8 cellular contexts compared by ENCODE assay signal in genomic region chr9:124868511-124869465, GRCh38. TPM values are rescaled to one million over a fixed set of nuclear protein-coding genes. Genes with fewer than 3 reads are reported as not detected.
A peak's percentile ranks its signal among the peaks of the same experiment; 100 is the strongest.
DNase-seq lines count a peak whose midpoint lies in the region; ATAC-seq and TF ChIP-seq lines count a peak whose summit lies in the region.

No MANE protein-coding gene starts in this region.

- WGBS in right lobe of liver (ENCODE audit: insufficient coverage, low coverage, low lambda C conversion rate, missing lambda C conversion rate) = 0% methylated on average over 10 of the region's 101 CpGs

- peak overlapping the region; percentile 75 to 100 (median 98) for H3K27ac ChIP-seq in BLaER1 treated with 17β-estradiol and CSF1 and Interleukin-3, amounts not matched to agents 10 nM and 100 nM
- peak overlapping the region; percentile 67 to 92 (median 79) for H3K27ac ChIP-seq in right lobe of liver

- H3K4me2 ChIP-seq in BLaER1 treated with 17β-estradiol and CSF1 and Interleukin-3, amounts not matched to agents 10 nM and 100 nM = peak overlapping the region; percentile 93 to 100 (median 98)

- DNase-seq in NCI-H524 treated with DMSO at 0.1 percent for 48 hours (lab: John Stamatoyannopoulos, UW) = peak; percentile 23
- peak; percentile 87 to 91 for DNase-seq in activated CD4-positive, alpha-beta T cell treated with anti-CD3 and anti-CD28 coated beads, Interleukin-2, amount 50 U/mL, for 4 hours
- peak; percentile 90 for DNase-seq in dermis blood vessel endothelial cell
- peak; percentile 92 to 93 (median 93) for DNase-seq in right lobe of liver
- DNase-seq in stimulated activated CD4-positive, alpha-beta T cell treated with anti-CD3 and anti-CD28 coated beads, Interleukin-4, amount 100 ng/mL, for 24 hours = peak; percentile 91

- H3K9ac ChIP-seq in BLaER1 treated with 17β-estradiol and CSF1 and Interleukin-3, amounts not matched to agents 10 nM and 100 nM = peak overlapping the region; percentile 89 to 100 (median 97)

- H3K4me1 ChIP-seq in BLaER1 treated with 17β-estradiol and CSF1 and Interleukin-3, amounts not matched to agents 10 nM and 100 nM = peaks cover 45 to 56% (median 52%) of the 10 kb centered on the region in 10 experiments
- peaks cover 0 to 24% (median 7%) of the 10 kb centered on the region in 4 donors for H3K4me1 ChIP-seq in right lobe of liver

- H4K20me1 ChIP-seq in BLaER1 treated with 17β-estradiol and CSF1 and Interleukin-3, amounts not matched to agents 10 nM and 100 nM = peaks cover 35 to 48% (median 40%) of the 10 kb centered on the region in 11 experiments; a peak in 21 of 22 replicates

- peaks cover 13 to 33% (median 28%) of the 10 kb centered on the region in 11 experiments for H3K36me3 ChIP-seq in BLaER1 treated with 17β-estradiol and CSF1 and Interleukin-3, amounts not matched to agents 10 nM and 100 nM
- peaks cover 0 to 3% (median under 1%) of the 10 kb centered on the region in 4 donors for H3K36me3 ChIP-seq in right lobe of liver

- peak overlapping the region; percentile 91 to 100 (median 98) for H3K4me3 ChIP-seq in BLaER1 treated with 17β-estradiol and CSF1 and Interleukin-3, amounts not matched to agents 10 nM and 100 nM
- peak overlapping the region; percentile 76 to 98 (median 85) for H3K4me3 ChIP-seq in right lobe of liver

- TF ChIP-seq POLR2A in GM19099 (IDR thresholded peaks at IDR 0.05; ENCODE audit: extremely low read depth, insufficient read length, low read depth) = peak; percentile 95
- TF ChIP-seq POLR2A in right lobe of liver (IDR thresholded peaks at IDR 0.05) = peak; percentile 97

- intact Hi-C loops in right lobe of liver (cut with DNase I) = no loop called here

- H3K27me3 ChIP-seq in BLaER1 treated with 17β-estradiol and CSF1 and Interleukin-3, amounts not matched to agents 10 nM and 100 nM = no peaks in the 10 kb centered on the region
- no peaks in the 10 kb centered on the region for H3K27me3 ChIP-seq in right lobe of liver

- TF ChIP-seq CTCF in right lobe of liver (IDR thresholded peaks at IDR 0.05) = no peak

- H3K9me3 ChIP-seq in BLaER1 treated with 17β-estradiol and CSF1 and Interleukin-3, amounts not matched to agents 10 nM and 100 nM (replicated peaks in 1 of 11) = no peaks in the 10 kb centered on the region
- no peaks in the 10 kb centered on the region for H3K9me3 ChIP-seq in right lobe of liver

- ATAC-seq in HG03354 (IDR thresholded peaks at IDR 0.05; ENCODE audit: poor library complexity, severe bottlenecking, unreplicated experiment) = peak; percentile 74
- ATAC-seq in right lobe of liver = peak; percentile 92 to 97 (median 94)

RNA-seq across cellular contexts. Expression of gene ARPC5L, which starts 6.9 kb away (rescaled TPM):
- total RNA-seq in dermis blood vessel endothelial cell (21.1 and 22.5 TPM in 2 replicates), right lobe of liver (10 to 100 TPM; 15.2 to 25.7 (median 20.6) TPM)

RNA-seq across cellular contexts. Expression of gene RPL35, which starts 7.0 kb away (rescaled TPM):
- total RNA-seq in dermis blood vessel endothelial cell (1,038 and 2,144 TPM in 2 replicates), right lobe of liver (1,000 to 10,000 TPM in 2 of 6 experiments, 100 to 1,000 TPM in 4; 372 to 1,299 (median 414) TPM)

RNA-seq across cellular contexts. Expression of gene WDR38, which starts 15.5 kb away (rescaled TPM):
- total RNA-seq in dermis blood vessel endothelial cell (not detected in 2 replicates), right lobe of liver (not detected)

Comparison
In these comparisons a context has a peak if more than half of its experiments do, and no peak if none do; other contexts are left out.
1. Peak in every context shown above with its lines: DNase-seq, ATAC-seq, H3K4me3 ChIP-seq and H3K27ac ChIP-seq.
2. DNase-seq: peak in every context shown above with its lines; median percentile 93 in right lobe of liver; 91 in stimulated activated CD4-positive, alpha-beta T cell treated with anti-CD3 and anti-CD28 coated beads, Interleukin-4, amount 100 ng/mL, for 24 hours; 90 in dermis blood vessel endothelial cell; 89 in activated CD4-positive, alpha-beta T cell treated with anti-CD3 and anti-CD28 coated beads, Interleukin-2, amount 50 U/mL, for 4 hours; 23 in NCI-H524 treated with DMSO at 0.1 percent for 48 hours.